In the genomic region with DNA sequence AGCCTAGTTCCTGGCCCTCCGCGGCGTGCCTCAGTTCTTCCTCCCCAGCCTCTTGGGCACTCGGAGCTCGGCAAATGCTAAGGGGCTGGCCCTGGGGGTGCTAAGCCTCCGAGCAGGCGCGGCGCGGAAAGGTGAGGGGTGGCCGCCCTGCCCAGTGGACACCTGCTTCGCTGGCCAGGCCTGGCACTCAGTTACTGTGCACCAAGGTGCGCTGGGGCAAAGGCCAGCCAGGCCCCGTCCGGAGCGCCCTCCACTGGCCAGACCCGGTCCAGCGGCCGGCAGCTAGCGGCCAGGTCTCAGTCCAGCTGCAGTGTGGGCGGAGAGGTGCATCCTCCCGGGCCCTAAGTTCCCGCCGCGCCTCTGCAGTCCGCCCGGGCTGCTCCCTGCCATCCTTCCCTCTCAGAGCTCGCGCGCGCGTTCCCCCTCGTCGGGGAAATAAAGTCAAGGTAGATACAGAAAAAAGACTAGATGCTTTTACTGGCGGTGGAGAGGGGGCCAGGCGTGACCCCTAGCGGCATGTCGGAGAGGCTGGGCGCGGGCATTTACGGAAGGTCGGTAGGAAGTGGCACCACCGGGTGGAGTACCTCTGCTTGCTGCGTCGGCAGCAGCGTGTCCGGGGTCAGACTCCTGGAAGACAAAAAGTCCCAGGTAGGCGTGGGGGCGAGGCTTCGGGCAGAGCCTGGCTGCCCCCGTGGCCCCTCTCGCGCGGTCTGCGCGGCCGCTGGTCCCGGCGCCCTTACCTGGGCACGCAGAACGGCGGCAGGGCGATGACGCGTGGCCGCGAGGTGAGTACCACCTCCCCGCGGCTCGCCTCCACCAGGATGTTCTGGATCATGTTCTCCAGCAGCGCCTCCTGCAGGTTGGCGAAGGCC, we compare ENCODE assay signal across 8 cellular contexts. TPM values are rescaled to one million over a fixed set of nuclear protein-coding genes. Genes with fewer than 3 reads are reported as not detected.
DNase-seq lines count a peak whose midpoint lies in the region; ATAC-seq, FAIRE-seq and TF ChIP-seq lines count a peak whose summit lies in the region.

No MANE protein-coding gene starts in this region.

- H3K9me3 Mint-ChIP-seq in CD8-positive, alpha-beta T cell = no peaks in the 10 kb centered on the region

- CTCF ChIA-PET in CD8-positive, alpha-beta T cell (lab: Charles Lee) = interaction anchor here (0.7 to 1.7 kb wide), 7 partner anchors 13 to 527 kb away, joined by 3 to 7 read pairs (median 3); no protein-coding TSS in a partner anchor

- FAIRE-seq in HTR-8/SVneo (lab: Jason Lieb, UNC) = no peak

- no peaks in the 10 kb centered on the region for H3K36me3 Mint-ChIP-seq in CD8-positive, alpha-beta T cell

- intact Hi-C loops in CD8-positive, alpha-beta T cell (cut with DNase I, micrococcal nuclease) = loop anchor here in 1 of 2 experiments (2.0 kb wide), 1 partner anchor 150 kb away; no protein-coding TSS in a partner anchor

- peak; percentile 31; the same call in 1 of the 2 replicates for TF ChIP-seq RAD21 in Ishikawa (IDR thresholded peaks at IDR 0.05; ENCODE audit: low read depth)

- H3K27me3 ChIP-seq in CD8-positive, alpha-beta T cell (ENCODE audit: insufficient read depth, low read length) = peaks cover 34% of the 10 kb centered on the region
- peaks cover 16 to 21% of the 10 kb centered on the region in 2 donors for H3K27me3 ChIP-seq in mucosa of rectum (ENCODE audit: control insufficient read depth in 2 of 2, insufficient read depth in 2 of 2, low read length in 2 of 2)

- peak; percentile 69 for ATAC-seq in CD8-positive, alpha-beta T cell
- ATAC-seq in HG03135 (IDR thresholded peaks at IDR 0.05; ENCODE audit: unreplicated experiment) = no peak
- ATAC-seq in HG03280 (IDR thresholded peaks at IDR 0.05; ENCODE audit: unreplicated experiment) = no peak

- peak overlapping the region; percentile 79 for H3K4me3 Mint-ChIP-seq in CD8-positive, alpha-beta T cell

- peaks cover 25% of the 10 kb centered on the region for H3K4me1 ChIP-seq in CD8-positive, alpha-beta T cell (ENCODE audit: insufficient read depth, low read length)
- H3K4me1 ChIP-seq in mucosa of rectum (ENCODE audit: control insufficient read depth in 2 of 2, insufficient read depth in 2 of 2, low read length in 2 of 2) = peaks cover 19 to 33% of the 10 kb centered on the region in 2 donors

- POLR2A ChIA-PET in CD8-positive, alpha-beta T cell (lab: Charles Lee) = no interaction called here

- H3K4me3 ChIP-seq in CD8-positive, alpha-beta T cell (ENCODE audit: low read depth, low read length) = peak overlapping the region; percentile 41
- H3K4me3 ChIP-seq in mucosa of rectum (ENCODE audit: low read length in 2 of 2) = peak overlapping the region; percentile 63 to 68

- H3K36me3 ChIP-seq in CD8-positive, alpha-beta T cell (ENCODE audit: insufficient read depth, low read length) = no peaks in the 10 kb centered on the region
- no peaks in the 10 kb centered on the region for H3K36me3 ChIP-seq in mucosa of rectum (ENCODE audit: control insufficient read depth in 2 of 2, insufficient read depth in 2 of 2, low read length in 2 of 2)

- peaks cover 64% of the 10 kb centered on the region for H3K27me3 Mint-ChIP-seq in CD8-positive, alpha-beta T cell (ENCODE audit: low read depth)

- no peaks in the 10 kb centered on the region for H3K9me3 ChIP-seq in CD8-positive, alpha-beta T cell (ENCODE audit: low read length)
- H3K9me3 ChIP-seq in mucosa of rectum (ENCODE audit: control insufficient read depth in 2 of 2, low read length in 2 of 2) = no peaks in the 10 kb centered on the region

- DNase-seq in CD8-positive, alpha-beta T cell = peak in 3 of 7 experiments; percentile 40 to 66 (median 45)
- peak in 3 of 5 experiments; percentile 32 to 40 (median 36) for DNase-seq in T-helper 2 cell
- peak; percentile 88 for DNase-seq in ecto neural progenitor cell (ENCODE audit: low spot score)
- DNase-seq in HTR-8/SVneo (ENCODE audit: insufficient read length, low spot score) = no peak

- peak; percentile 48 for TF ChIP-seq CTCF in CD8-positive, alpha-beta T cell (IDR thresholded peaks at IDR 0.05)

- H3K27ac ChIP-seq in CD8-positive, alpha-beta T cell (ENCODE audit: low read depth, low read length) = no peak overlapping the region
- peak overlapping the region; percentile 88 to 95 for H3K27ac ChIP-seq in mucosa of rectum (ENCODE audit: low read depth in 2 of 2, low read length in 2 of 2)

- peak overlapping the region; percentile 56 to 80 for H3K9ac ChIP-seq in mucosa of rectum (ENCODE audit: low read depth in 1 of 2, low read length in 2 of 2)

- no peak overlapping the region for H3K27ac Mint-ChIP-seq in CD8-positive, alpha-beta T cell

- TF ChIP-seq EP300 in Ishikawa (IDR thresholded peaks at IDR 0.05; ENCODE audit: borderline replicate concordance) = no peak

- H3K4me1 Mint-ChIP-seq in CD8-positive, alpha-beta T cell (ENCODE audit: low read depth) = peaks cover 15% of the 10 kb centered on the region

TF ChIP-seq in Ishikawa, 13 proteins besides CTCF, POLR2A, EP300 and RAD21:
- TF ChIP-seq NFIC (IDR thresholded peaks at IDR 0.05) (no peak), CREB1 (IDR thresholded peaks at IDR 0.05; ENCODE audit: low read depth) (no peak), ZBTB7A (IDR thresholded peaks at IDR 0.05; ENCODE audit: low read depth) (no peak), TAF1 (IDR thresholded peaks at IDR 0.05; ENCODE audit: low read depth) (no peak), YY1 (IDR thresholded peaks at IDR 0.05; ENCODE audit: low read depth) (no peak), TEAD4 (IDR thresholded peaks at IDR 0.05) (no peak), EGR1 (IDR thresholded peaks at IDR 0.05) (peak; percentile 87), CEBPB (IDR thresholded peaks at IDR 0.05) (no peak), FOXM1 (IDR thresholded peaks at IDR 0.05; ENCODE audit: borderline replicate concordance, low read depth) (no peak), TCF12 (IDR thresholded peaks at IDR 0.05; ENCODE audit: low read depth) (0 out of 2 replicates have a peak, but pooled peaks have one; percentile 16)
- TF ChIP-seq, protein P1, sequence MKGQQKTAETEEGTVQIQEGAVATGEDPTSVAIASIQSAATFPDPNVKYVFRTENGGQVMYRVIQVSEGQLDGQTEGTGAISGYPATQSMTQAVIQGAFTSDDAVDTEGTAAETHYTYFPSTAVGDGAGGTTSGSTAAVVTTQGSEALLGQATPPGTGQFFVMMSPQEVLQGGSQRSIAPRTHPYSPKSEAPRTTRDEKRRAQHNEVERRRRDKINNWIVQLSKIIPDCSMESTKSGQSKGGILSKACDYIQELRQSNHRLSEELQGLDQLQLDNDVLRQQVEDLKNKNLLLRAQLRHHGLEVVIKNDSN (IDR thresholded peaks at IDR 0.05) = no peak
- TF ChIP-seq, protein P2, sequence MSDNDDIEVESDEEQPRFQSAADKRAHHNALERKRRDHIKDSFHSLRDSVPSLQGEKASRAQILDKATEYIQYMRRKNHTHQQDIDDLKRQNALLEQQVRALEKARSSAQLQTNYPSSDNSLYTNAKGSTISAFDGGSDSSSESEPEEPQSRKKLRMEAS (IDR thresholded peaks at IDR 0.05) = no peak; the same call in 1 of the 2 replicates
- TF ChIP-seq, protein P3, sequence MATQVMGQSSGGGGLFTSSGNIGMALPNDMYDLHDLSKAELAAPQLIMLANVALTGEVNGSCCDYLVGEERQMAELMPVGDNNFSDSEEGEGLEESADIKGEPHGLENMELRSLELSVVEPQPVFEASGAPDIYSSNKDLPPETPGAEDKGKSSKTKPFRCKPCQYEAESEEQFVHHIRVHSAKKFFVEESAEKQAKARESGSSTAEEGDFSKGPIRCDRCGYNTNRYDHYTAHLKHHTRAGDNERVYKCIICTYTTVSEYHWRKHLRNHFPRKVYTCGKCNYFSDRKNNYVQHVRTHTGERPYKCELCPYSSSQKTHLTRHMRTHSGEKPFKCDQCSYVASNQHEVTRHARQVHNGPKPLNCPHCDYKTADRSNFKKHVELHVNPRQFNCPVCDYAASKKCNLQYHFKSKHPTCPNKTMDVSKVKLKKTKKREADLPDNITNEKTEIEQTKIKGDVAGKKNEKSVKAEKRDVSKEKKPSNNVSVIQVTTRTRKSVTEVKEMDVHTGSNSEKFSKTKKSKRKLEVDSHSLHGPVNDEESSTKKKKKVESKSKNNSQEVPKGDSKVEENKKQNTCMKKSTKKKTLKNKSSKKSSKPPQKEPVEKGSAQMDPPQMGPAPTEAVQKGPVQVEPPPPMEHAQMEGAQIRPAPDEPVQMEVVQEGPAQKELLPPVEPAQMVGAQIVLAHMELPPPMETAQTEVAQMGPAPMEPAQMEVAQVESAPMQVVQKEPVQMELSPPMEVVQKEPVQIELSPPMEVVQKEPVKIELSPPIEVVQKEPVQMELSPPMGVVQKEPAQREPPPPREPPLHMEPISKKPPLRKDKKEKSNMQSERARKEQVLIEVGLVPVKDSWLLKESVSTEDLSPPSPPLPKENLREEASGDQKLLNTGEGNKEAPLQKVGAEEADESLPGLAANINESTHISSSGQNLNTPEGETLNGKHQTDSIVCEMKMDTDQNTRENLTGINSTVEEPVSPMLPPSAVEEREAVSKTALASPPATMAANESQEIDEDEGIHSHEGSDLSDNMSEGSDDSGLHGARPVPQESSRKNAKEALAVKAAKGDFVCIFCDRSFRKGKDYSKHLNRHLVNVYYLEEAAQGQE (IDR thresholded peaks at IDR 0.05; ENCODE audit: low read depth) = no peak
TF ChIP-seq in Ishikawa: peak in this region for 2.

RNA-seq across cellular contexts. Expression of a gene that starts 9.4 kb away (rescaled TPM):
- not detected for total RNA-seq in CD8-positive, alpha-beta T cell

RNA-seq across cellular contexts. Expression of a gene that starts 17.6 kb away (rescaled TPM):
- not detected for total RNA-seq in CD8-positive, alpha-beta T cell

RNA-seq across cellular contexts. Expression of a gene that starts 38.7 kb away (rescaled TPM):
- total RNA-seq in CD8-positive, alpha-beta T cell = not detected

RNA-seq across cellular contexts. Expression of a gene that starts 43.2 kb away (rescaled TPM):
- not detected for total RNA-seq in CD8-positive, alpha-beta T cell

RNA-seq across cellular contexts. Expression of a gene that starts 58.1 kb away (rescaled TPM):
- total RNA-seq in CD8-positive, alpha-beta T cell = not detected
